ENCODE assay signal across 10 cellular contexts in genomic region chr1:181091322-181092040, GRCh38. TPM values are rescaled to one million over a fixed set of nuclear protein-coding genes. Genes with fewer than 3 reads are reported as not detected.
DNase-seq lines count a peak whose midpoint lies in the region; ATAC-seq, FAIRE-seq and TF ChIP-seq lines count a peak whose summit lies in the region.
"Had no signal": no experiment of that assay in that cellular context is flagged by ENCODE, and none has a peak within 500 bp of the region (broad histone marks: within the 10 kb centered on the region; RNA-seq: fewer than 3 reads in every experiment).

No MANE protein-coding gene starts in this region.

- H3K36me3 ChIP-seq in HUES48 (ENCODE audit: control insufficient read depth, insufficient read depth, low read length) = no peaks in the 10 kb centered on the region
- no peaks in the 10 kb centered on the region for H3K36me3 ChIP-seq in muscle layer of colon (ENCODE audit: insufficient read depth, low read length)
- H3K36me3 ChIP-seq: neutrophil had no signal

- POLR2A ChIA-PET in AG04450 (lab: Yijun Ruan, JAX) = interaction anchor here (0.9 to 6.5 kb wide), 7 partner anchors 14 to 69 kb away, joined by 3 to 82 read pairs (median 12); partner anchors contain the start of genes MR1 and STX6

- TF ChIP-seq CTCF in AG04450 (IDR thresholded peaks at IDR 0.05; ENCODE audit: low read depth, low read length) (no peak), brain (conservative IDR thresholded peaks at IDR 0.05) (no peak)

- H3K27ac ChIP-seq in AG04450 (ENCODE audit: low read depth, low read length) = no peak overlapping the region
- no peak overlapping the region for H3K27ac ChIP-seq in HUES48 (ENCODE audit: low read depth, low read length)
- H3K27ac ChIP-seq in muscle layer of colon (ENCODE audit: low read depth, low read length) = peak overlapping the region; percentile 97

- H3K36me3 Mint-ChIP-seq in brain = peaks cover 33% of the 10 kb centered on the region

- CTCF ChIA-PET in AG04450 (lab: Charles Lee) = interaction anchor here (0.7 to 4.0 kb wide), 7 partner anchors 10 to 210 kb away, joined by 3 to 54 read pairs (median 4); no protein-coding TSS in a partner anchor

- H3K9me3 Mint-ChIP-seq in brain = peaks cover 0 to 9% (median 0%) of the 10 kb centered on the region in 5 experiments

- H3K27me3 Mint-ChIP-seq in brain = peaks cover 26% of the 10 kb centered on the region

- peaks cover 71% of the 10 kb centered on the region for H3K4me1 Mint-ChIP-seq in brain

- no peak for ATAC-seq in GM21529 (IDR thresholded peaks at IDR 0.05; ENCODE audit: unreplicated experiment)

- peak overlapping the region; percentile 98 to 100 (median 100) for H3K4me3 Mint-ChIP-seq in brain

- peak overlapping the region; percentile 94 for H3K4me3 ChIP-seq in AG04450 (ENCODE audit: low read depth, low read length)
- peak overlapping the region; percentile 84; the same call in 1 of the 2 replicates for H3K4me3 ChIP-seq in HUES48 (ENCODE audit: low read depth, low read length)
- peak overlapping the region in 1 of 2 donors; percentile 53 for H3K4me3 ChIP-seq in muscle layer of colon (ENCODE audit: low read depth in 1 of 2, low read length in 2 of 2)

- no peak for FAIRE-seq in GM12892 (lab: Jason Lieb, UNC)

- H3K27me3 ChIP-seq in AG04450 (ENCODE audit: control insufficient read depth, insufficient read depth, low read length) = no peaks in the 10 kb centered on the region
- peaks cover 59% of the 10 kb centered on the region for H3K27me3 ChIP-seq in HUES48 (ENCODE audit: control insufficient read depth, insufficient read depth, low read length)
- no peaks in the 10 kb centered on the region for H3K27me3 ChIP-seq in muscle layer of colon (ENCODE audit: control insufficient read depth in 1 of 2, insufficient read depth in 2 of 2, low read length in 2 of 2)
- H3K27me3 ChIP-seq: neutrophil had no signal

- H3K9ac ChIP-seq in HUES48 (ENCODE audit: low read depth, low read length) (no peak overlapping the region), muscle layer of colon (ENCODE audit: low read length) (no peak overlapping the region)

- peak overlapping the region; percentile 14 to 99 (median 96) for H3K27ac Mint-ChIP-seq in brain

- DNase-seq in AG04450 (ENCODE audit: low read depth, low spot score) (no peak), GM12892 (ENCODE audit: insufficient read length) (no peak), NCI-H1105 (lab: John Stamatoyannopoulos, UW) (no peak)
- no peak for DNase-seq in stimulated activated CD4-positive, alpha-beta T cell treated with anti-CD3 and anti-CD28 coated beads, Interleukin-2, amount 100 ng/mL, for 24 hours
- DNase-seq: GF-D8 had no signal

- H3K4me1 ChIP-seq in HUES48 (ENCODE audit: control insufficient read depth, insufficient read depth, low read length) (peaks cover 27% of the 10 kb centered on the region), muscle layer of colon (ENCODE audit: insufficient read depth, low read length) (peaks cover 37% of the 10 kb centered on the region)

- H3K9me3 ChIP-seq in AG04450 (ENCODE audit: control insufficient read depth, insufficient read depth, low read length) (no peaks in the 10 kb centered on the region; the same call in 1 of the 2 replicates), HUES48 (ENCODE audit: control insufficient read depth, insufficient read depth, low read length) (no peaks in the 10 kb centered on the region), muscle layer of colon (ENCODE audit: low read length) (no peaks in the 10 kb centered on the region)
- H3K9me3 ChIP-seq: neutrophil had no signal

- no peak; the same call in 1 of the 2 replicates for TF ChIP-seq POLR2A in GM12892 (IDR thresholded peaks at IDR 0.05; ENCODE audit: low read depth, low read length)

RNA-seq across cellular contexts. Expression of gene IER5, which starts 3.0 kb away (rescaled TPM):
- 20.4 and 20.7 TPM in 2 replicates for polyA plus RNA-seq in AG04450 (2011; rRNA removed)
- 26.6 and 31.9 TPM in 2 replicates for polyA minus RNA-seq in AG04450 (2011; rRNA and poly(A)+ RNA removed)
- 12.4 TPM for polyA plus RNA-seq in brain (ENCODE audit: insufficient read depth, low read depth, low replicate concordance)
- polyA plus RNA-seq in GM12892 (2012; ENCODE audit: missing spikeins) = 33.4 TPM

RNA-seq across cellular contexts. Expression of gene MR1, which starts 57.7 kb away (rescaled TPM):
- polyA plus RNA-seq in AG04450 (2011; rRNA removed) = 16.7 and 17.2 TPM in 2 replicates
- 11.0 and 12.4 TPM in 2 replicates for polyA minus RNA-seq in AG04450 (2011; rRNA and poly(A)+ RNA removed)
- polyA plus RNA-seq in brain (ENCODE audit: insufficient read depth, low read depth, low replicate concordance) = 2.2 TPM
- 28.8 TPM for polyA plus RNA-seq in GM12892 (2012; ENCODE audit: missing spikeins)
